ENCODE assay signal across 8 cellular contexts in the genomic region with DNA sequence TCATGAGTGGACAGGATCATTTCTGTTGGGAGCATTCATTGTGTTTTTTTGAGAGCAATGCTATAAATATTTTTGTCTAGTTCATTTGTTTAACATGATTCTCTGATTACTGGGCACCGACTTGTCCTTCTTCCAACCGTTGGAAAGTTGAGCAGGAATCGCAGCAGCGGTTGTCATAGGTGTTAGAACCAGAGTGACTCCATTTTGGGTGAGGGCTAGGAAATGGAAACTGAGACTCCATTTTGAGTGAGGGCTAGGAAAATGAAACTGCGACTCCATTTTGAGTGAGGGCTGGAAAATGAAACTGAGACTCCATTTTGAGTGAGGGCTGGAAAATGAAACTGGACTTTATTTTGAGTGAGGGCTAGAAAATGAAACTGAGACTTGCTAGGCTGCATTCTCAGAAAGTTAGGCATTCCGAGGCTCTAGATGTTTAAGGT.
A peak's percentile ranks its signal among the peaks of the same experiment; 100 is the strongest.
DNase-seq lines count a peak whose midpoint lies in the region; ATAC-seq and TF ChIP-seq lines count a peak whose summit lies in the region.

No MANE protein-coding gene starts in this region.

- no peaks in the 10 kb centered on the region for H3K27me3 ChIP-seq in smooth muscle cell (ENCODE audit: low read depth)
- no peaks in the 10 kb centered on the region for H3K27me3 ChIP-seq in vagina

- H3K4me1 ChIP-seq in smooth muscle cell (ENCODE audit: low read depth) = no peaks in the 10 kb centered on the region
- H3K4me1 ChIP-seq in vagina = no peaks in the 10 kb centered on the region

- H3K27ac ChIP-seq in smooth muscle cell (ENCODE audit: low read depth) = no peak overlapping the region
- no peak overlapping the region for H3K27ac ChIP-seq in vagina

- H3K79me2 ChIP-seq in smooth muscle cell (ENCODE audit: low read depth) = no peaks in the 10 kb centered on the region

- H3F3A ChIP-seq in smooth muscle cell (ENCODE audit: low read depth) = no peaks in the 10 kb centered on the region

- H3K9ac ChIP-seq in smooth muscle cell (ENCODE audit: low read depth) = no peak overlapping the region

- H3K36me3 ChIP-seq in smooth muscle cell (ENCODE audit: low read depth) (no peaks in the 10 kb centered on the region), vagina (no peaks in the 10 kb centered on the region)

- H4K20me1 ChIP-seq in smooth muscle cell (ENCODE audit: low read depth) = no peaks in the 10 kb centered on the region

- H3K9me3 Mint-ChIP-seq in effector memory CD8-positive, alpha-beta T cell = peaks cover 0 to 2% of the 10 kb centered on the region in 2 donors

- no peak overlapping the region for H3K4me2 ChIP-seq in smooth muscle cell

- TF ChIP-seq CTCF in HFF-Myc (IDR thresholded peaks at IDR 0.05; ENCODE audit: low read depth, low read length, missing control alignments) (no peak), smooth muscle cell (IDR thresholded peaks at IDR 0.05; ENCODE audit: borderline replicate concordance, insufficient read depth, poor library complexity, severe bottlenecking) (no peak), vagina (IDR thresholded peaks at IDR 0.05) (no peak)

- no peaks in the 10 kb centered on the region for H3K9me3 ChIP-seq in smooth muscle cell (replicated peaks; ENCODE audit: low read depth)
- no peaks in the 10 kb centered on the region for H3K9me3 ChIP-seq in vagina

- 95% methylated on average over 6 of the region's 6 CpGs for WGBS in smooth muscle cell (ENCODE audit: low lambda C conversion rate)

- ATAC-seq in effector memory CD8-positive, alpha-beta T cell (replicated peaks) = peak; percentile 96

- H3K27ac Mint-ChIP-seq in effector memory CD8-positive, alpha-beta T cell = peak overlapping the region in 1 of 2 donors; percentile 44

- intact Hi-C loops in vagina (cut with DNase I) = no loop called here

- TF ChIP-seq POLR2A in vagina (IDR thresholded peaks at IDR 0.05) = no peak

- H3K4me1 Mint-ChIP-seq in effector memory CD8-positive, alpha-beta T cell (ENCODE audit: low read depth in 2 of 2) = peaks cover 4 to 6% of the 10 kb centered on the region in 2 donors

- peak; percentile 4 for DNase-seq in SIG-M5 treated with dmso at 0.1 percent for 504 hours (lab: John Stamatoyannopoulos, UW; ENCODE audit: unreplicated experiment)
- DNase-seq in SIG-M5 (lab: John Stamatoyannopoulos, UW) = no peak
- peak; percentile 5 for DNase-seq in HFF-Myc (ENCODE audit: extremely low read depth, low read depth)
- DNase-seq in NAMALWA (ENCODE audit: low spot score) = peak; percentile 77
- peak; percentile 21 to 31 (median 26) for DNase-seq in effector memory CD8-positive, alpha-beta T cell
- DNase-seq in smooth muscle cell (lab: John Stamatoyannopoulos, UW; ENCODE audit: unreplicated experiment) = no peak
- no peak for DNase-seq in vagina (ENCODE audit: extremely low spot score in 2 of 2)
- no peak for DNase-seq in NCI-H2081 (lab: John Stamatoyannopoulos, UW)

- H3K4me3 ChIP-seq in HFF-Myc (replicated peaks; ENCODE audit: low read depth, low read length) = no peak overlapping the region
- no peak overlapping the region for H3K4me3 ChIP-seq in smooth muscle cell
- H3K4me3 ChIP-seq in vagina = no peak overlapping the region

- peak overlapping the region; percentile 42 to 48 for H3K4me3 Mint-ChIP-seq in effector memory CD8-positive, alpha-beta T cell

- peaks cover 0 to 7% of the 10 kb centered on the region in 2 donors for H3K27me3 Mint-ChIP-seq in effector memory CD8-positive, alpha-beta T cell

- H3K36me3 Mint-ChIP-seq in effector memory CD8-positive, alpha-beta T cell (ENCODE audit: insufficient read depth) = no peaks in the 10 kb centered on the region

- no peak overlapping the region for H2AFZ ChIP-seq in smooth muscle cell (ENCODE audit: low read depth)

Comparison
In these comparisons a context has a peak if more than half of its experiments do, and no peak if none do; other contexts are left out.
1. DNase-seq: peak in SIG-M5 treated with dmso at 0.1 percent for 504 hours (single experiment), HFF-Myc (single experiment), NAMALWA (single experiment) and effector memory CD8-positive, alpha-beta T cell (3 of 3); none in SIG-M5 (single experiment), smooth muscle cell (single experiment), vagina (0 of 2) and NCI-H2081 (0 of 2).